In the genomic region with DNA sequence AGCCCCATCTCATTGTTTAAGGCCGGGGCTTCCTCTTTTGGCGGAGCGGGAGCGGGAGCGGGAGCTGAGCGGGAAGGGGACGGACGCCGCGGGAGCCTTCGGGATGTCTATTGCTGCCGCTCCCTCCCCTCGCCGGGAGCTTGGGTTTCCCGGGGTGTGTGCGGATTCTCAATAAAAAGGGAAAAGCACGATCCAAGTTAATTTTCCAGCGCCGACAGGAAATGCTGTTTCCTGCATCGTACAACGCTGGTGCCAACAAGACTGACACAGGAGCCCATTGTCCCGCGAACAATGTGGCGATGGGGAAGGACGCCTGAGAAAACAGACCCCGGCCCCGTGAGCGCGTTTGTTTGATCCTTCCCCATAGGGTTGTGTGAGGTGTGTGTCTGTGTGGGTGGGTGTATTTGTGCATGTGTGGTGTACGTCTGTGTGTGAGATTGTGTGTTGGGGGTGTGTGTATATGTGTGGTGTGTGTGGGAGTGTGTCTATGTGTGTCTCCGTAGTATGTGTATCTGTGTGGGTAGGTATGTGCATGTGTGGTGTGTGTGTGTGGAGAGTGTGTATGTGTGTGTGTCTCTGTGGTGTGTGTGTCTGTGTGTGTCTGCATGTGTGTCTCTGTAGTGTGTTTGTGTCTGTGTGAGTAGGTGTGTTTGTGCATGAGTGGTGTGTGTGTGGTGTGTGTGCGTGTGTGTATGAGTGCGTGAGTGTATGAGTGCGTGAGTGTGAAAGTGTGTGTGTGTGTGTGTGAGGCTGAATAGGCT, we compare ENCODE assay signal across 1 cellular context.
TF ChIP-seq lines count a peak whose summit lies in the region.

No MANE protein-coding gene starts in this region.

TF ChIP-seq in GM12878, 131 proteins besides CTCF, POLR2A, EP300 and RAD21 (continued from another document):
- TF ChIP-seq, protein P1, sequence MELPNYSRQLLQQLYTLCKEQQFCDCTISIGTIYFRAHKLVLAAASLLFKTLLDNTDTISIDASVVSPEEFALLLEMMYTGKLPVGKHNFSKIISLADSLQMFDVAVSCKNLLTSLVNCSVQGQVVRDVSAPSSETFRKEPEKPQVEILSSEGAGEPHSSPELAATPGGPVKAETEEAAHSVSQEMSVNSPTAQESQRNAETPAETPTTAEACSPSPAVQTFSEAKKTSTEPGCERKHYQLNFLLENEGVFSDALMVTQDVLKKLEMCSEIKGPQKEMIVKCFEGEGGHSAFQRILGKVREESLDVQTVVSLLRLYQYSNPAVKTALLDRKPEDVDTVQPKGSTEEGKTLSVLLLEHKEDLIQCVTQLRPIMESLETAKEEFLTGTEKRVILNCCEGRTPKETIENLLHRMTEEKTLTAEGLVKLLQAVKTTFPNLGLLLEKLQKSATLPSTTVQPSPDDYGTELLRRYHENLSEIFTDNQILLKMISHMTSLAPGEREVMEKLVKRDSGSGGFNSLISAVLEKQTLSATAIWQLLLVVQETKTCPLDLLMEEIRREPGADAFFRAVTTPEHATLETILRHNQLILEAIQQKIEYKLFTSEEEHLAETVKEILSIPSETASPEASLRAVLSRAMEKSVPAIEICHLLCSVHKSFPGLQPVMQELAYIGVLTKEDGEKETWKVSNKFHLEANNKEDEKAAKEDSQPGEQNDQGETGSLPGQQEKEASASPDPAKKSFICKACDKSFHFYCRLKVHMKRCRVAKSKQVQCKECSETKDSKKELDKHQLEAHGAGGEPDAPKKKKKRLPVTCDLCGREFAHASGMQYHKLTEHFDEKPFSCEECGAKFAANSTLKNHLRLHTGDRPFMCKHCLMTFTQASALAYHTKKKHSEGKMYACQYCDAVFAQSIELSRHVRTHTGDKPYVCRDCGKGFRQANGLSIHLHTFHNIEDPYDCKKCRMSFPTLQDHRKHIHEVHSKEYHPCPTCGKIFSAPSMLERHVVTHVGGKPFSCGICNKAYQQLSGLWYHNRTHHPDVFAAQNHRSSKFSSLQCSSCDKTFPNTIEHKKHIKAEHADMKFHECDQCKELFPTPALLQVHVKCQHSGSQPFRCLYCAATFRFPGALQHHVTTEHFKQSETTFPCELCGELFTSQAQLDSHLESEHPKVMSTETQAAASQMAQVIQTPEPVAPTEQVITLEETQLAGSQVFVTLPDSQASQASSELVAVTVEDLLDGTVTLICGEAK (IDR thresholded peaks at IDR 0.05; ENCODE audit: borderline replicate concordance): peak; percentile 26; the same call in 1 of the 2 replicates
- TF ChIP-seq GABPA (IDR thresholded peaks at IDR 0.05; ENCODE audit: low read depth) (no peak), BMI1 (IDR thresholded peaks at IDR 0.05; ENCODE audit: borderline replicate concordance) (peak; percentile 65; the same call in 1 of the 2 replicates), HCFC1 (IDR thresholded peaks at IDR 0.05; ENCODE audit: low read length) (no peak), YY1 (IDR thresholded peaks at IDR 0.05; ENCODE audit: low read depth, low read length) (no peak)
- TF ChIP-seq, protein P2, sequence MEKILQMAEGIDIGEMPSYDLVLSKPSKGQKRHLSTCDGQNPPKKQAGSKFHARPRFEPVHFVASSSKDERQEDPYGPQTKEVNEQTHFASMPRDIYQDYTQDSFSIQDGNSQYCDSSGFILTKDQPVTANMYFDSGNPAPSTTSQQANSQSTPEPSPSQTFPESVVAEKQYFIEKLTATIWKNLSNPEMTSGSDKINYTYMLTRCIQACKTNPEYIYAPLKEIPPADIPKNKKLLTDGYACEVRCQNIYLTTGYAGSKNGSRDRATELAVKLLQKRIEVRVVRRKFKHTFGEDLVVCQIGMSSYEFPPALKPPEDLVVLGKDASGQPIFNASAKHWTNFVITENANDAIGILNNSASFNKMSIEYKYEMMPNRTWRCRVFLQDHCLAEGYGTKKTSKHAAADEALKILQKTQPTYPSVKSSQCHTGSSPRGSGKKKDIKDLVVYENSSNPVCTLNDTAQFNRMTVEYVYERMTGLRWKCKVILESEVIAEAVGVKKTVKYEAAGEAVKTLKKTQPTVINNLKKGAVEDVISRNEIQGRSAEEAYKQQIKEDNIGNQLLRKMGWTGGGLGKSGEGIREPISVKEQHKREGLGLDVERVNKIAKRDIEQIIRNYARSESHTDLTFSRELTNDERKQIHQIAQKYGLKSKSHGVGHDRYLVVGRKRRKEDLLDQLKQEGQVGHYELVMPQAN (conservative IDR thresholded peaks at IDR 0.05): no peak
